8 cellular contexts compared by ENCODE assay signal in genomic region chr20:51318058-51318960, GRCh38.
DNase-seq lines count a peak whose midpoint lies in the region; ATAC-seq and TF ChIP-seq lines count a peak whose summit lies in the region.

No MANE protein-coding gene starts in this region.

- no peak for TF ChIP-seq POLR2A in esophagus squamous epithelium (IDR thresholded peaks at IDR 0.05)
- TF ChIP-seq POLR2A in uterus (IDR thresholded peaks at IDR 0.05) = no peak

- intact Hi-C loops in esophagus squamous epithelium (cut with DNase I) (no loop called here), psoas muscle (cut with DNase I) (no loop called here), uterus (cut with DNase I; ENCODE audit: low total_unique reads) (no loop called here)

- H3K27me3 ChIP-seq in esophagus squamous epithelium (no peaks in the 10 kb centered on the region), psoas muscle (ENCODE audit: insufficient read depth in 3 of 3, low read length in 2 of 3) (peaks cover 0 to 16% (median 3%) of the 10 kb centered on the region in 3 donors), uterus (no peaks in the 10 kb centered on the region)

- no peaks in the 10 kb centered on the region for H3K9me3 ChIP-seq in esophagus squamous epithelium
- H3K9me3 ChIP-seq in psoas muscle = no peaks in the 10 kb centered on the region
- no peaks in the 10 kb centered on the region for H3K9me3 ChIP-seq in uterus

- H3K4me3 ChIP-seq in GM12875 (ENCODE audit: low read depth, low read length) (no peak overlapping the region), esophagus squamous epithelium (no peak overlapping the region), psoas muscle (no peak overlapping the region), uterus (no peak overlapping the region)

- no peak for ATAC-seq in psoas muscle
- ATAC-seq in GM19455 (IDR thresholded peaks at IDR 0.05; ENCODE audit: unreplicated experiment) = no peak
- ATAC-seq in GM18907 (IDR thresholded peaks at IDR 0.05; ENCODE audit: unreplicated experiment) = no peak

- H3K4me1 ChIP-seq in esophagus squamous epithelium (no peaks in the 10 kb centered on the region), psoas muscle (no peaks in the 10 kb centered on the region), uterus (no peaks in the 10 kb centered on the region)

- WGBS in esophagus squamous epithelium, 2 donors = 70 to 80% methylated on average over 13 to 20 of the region's 27 CpGs
- WGBS in psoas muscle, 3 donors = 45 to 49% (median 48%) methylated on average over 27 of the region's 27 CpGs

- TF ChIP-seq CTCF in GM12875 (IDR thresholded peaks at IDR 0.05; ENCODE audit: borderline replicate concordance, insufficient read depth, low read depth, low read length) (peak; percentile 50; the same call in 1 of the 2 replicates), esophagus squamous epithelium (IDR thresholded peaks at IDR 0.05) (peak in 5 of 6 experiments; percentile 30 to 59 (median 40)), psoas muscle (IDR thresholded peaks at IDR 0.05) (peak; percentile 33), uterus (IDR thresholded peaks at IDR 0.05) (peak in 1 of 4 experiments; percentile 7)

- H3K27ac ChIP-seq in esophagus squamous epithelium (no peak overlapping the region), psoas muscle (no peak overlapping the region), uterus (no peak overlapping the region)

- H3K36me3 ChIP-seq in esophagus squamous epithelium (no peaks in the 10 kb centered on the region), psoas muscle (ENCODE audit: insufficient read depth in 1 of 2, low read depth in 1 of 2) (no peaks in the 10 kb centered on the region), uterus (no peaks in the 10 kb centered on the region)

- DNase-seq in NCI-H2171 treated with DMSO at 0.1 percent for 48 hours (lab: John Stamatoyannopoulos, UW) = peak; percentile 21
- DNase-seq in activated CD8-positive, alpha-beta memory T cell treated with anti-CD3 and anti-CD28 coated beads for 48 hours (ENCODE audit: low read depth in 2 of 3, low spot score in 2 of 3) = peak in 2 of 3 experiments; percentile 41 to 66
- no peak for DNase-seq in esophagus squamous epithelium (lab: John Stamatoyannopoulos, UW)
- no peak for DNase-seq in psoas muscle
- no peak for DNase-seq in uterus

Comparison
In these comparisons a context has a peak if more than half of its experiments do, and no peak if none do; other contexts are left out.
1. DNase-seq: peak in NCI-H2171 treated with DMSO at 0.1 percent for 48 hours (single experiment) and activated CD8-positive, alpha-beta memory T cell treated with anti-CD3 and anti-CD28 coated beads for 48 hours (2 of 3); none in esophagus squamous epithelium (single experiment), psoas muscle (0 of 2) and uterus (0 of 2).